ENCODE assay signal across 9 cellular contexts in genomic region chr1:228500143-228500736, GRCh38. TPM values are rescaled to one million over a fixed set of nuclear protein-coding genes. Genes with fewer than 3 reads are reported as not detected.
A peak's percentile ranks its signal among the peaks of the same experiment; 100 is the strongest.
DNase-seq lines count a peak whose midpoint lies in the region; ATAC-seq and TF ChIP-seq lines count a peak whose summit lies in the region.
"Had no signal": no experiment of that assay in that cellular context is flagged by ENCODE, and none has a peak within 500 bp of the region (broad histone marks: within the 10 kb centered on the region; RNA-seq: fewer than 3 reads in every experiment).

No MANE protein-coding gene starts in this region.

- H3K27ac Mint-ChIP-seq in activated naive CD8-positive, alpha-beta T cell treated with anti-CD3 and anti-CD28 coated beads, Interleukin-2, amount 50 U/mL, for 24 hours: peak overlapping the region; percentile 66
- no peak overlapping the region for H3K27ac Mint-ChIP-seq in stimulated activated effector memory CD8-positive, alpha-beta T cell treated with anti-CD3 and anti-CD28 coated beads, Interleukin-12 subunit alpha, Interleukin-12 subunit beta, amount 100 ng/mL, for 72 hours
- H3K27ac Mint-ChIP-seq: endodermal cell had no signal

- peak overlapping the region; percentile 53 for H3K4me3 Mint-ChIP-seq in activated naive CD8-positive, alpha-beta T cell treated with anti-CD3 and anti-CD28 coated beads, Interleukin-2, amount 50 U/mL, for 24 hours
- peak overlapping the region; percentile 58 for H3K4me3 Mint-ChIP-seq in stimulated activated effector memory CD8-positive, alpha-beta T cell treated with anti-CD3 and anti-CD28 coated beads, Interleukin-12 subunit alpha, Interleukin-12 subunit beta, amount 100 ng/mL, for 72 hours
- H3K4me3 Mint-ChIP-seq: endodermal cell had no signal

- no peaks in the 10 kb centered on the region for H3K9me3 ChIP-seq in left ventricle myocardium inferior (replicated peaks)

- H3K27me3 ChIP-seq in left ventricle myocardium inferior (ENCODE audit: low read depth): no peaks in the 10 kb centered on the region

- DNase-seq in activated CD8-positive, alpha-beta memory T cell treated with anti-CD3 and anti-CD28 coated beads for 24 hours: peak; percentile 50
- no peak for DNase-seq in activated CD8-positive, alpha-beta memory T cell treated with anti-CD3 and anti-CD28 coated beads, Interleukin-2, amount 50 U/mL, for 4 hours
- DNase-seq in Jurkat, Clone E6-1 (ENCODE audit: low read depth, low spot score): peak; percentile 22
- no peak for DNase-seq in activated naive CD8-positive, alpha-beta T cell treated with anti-CD3 and anti-CD28 coated beads, Interleukin-2, amount 50 U/mL, for 24 hours
- no peak for DNase-seq in stimulated activated effector memory CD8-positive, alpha-beta T cell treated with anti-CD3 and anti-CD28 coated beads, Interleukin-12 subunit alpha, Interleukin-12 subunit beta, amount 100 ng/mL, for 72 hours (ENCODE audit: low spot score in 2 of 2)
- no peak for DNase-seq in left ventricle myocardium inferior

- ATAC-seq in activated naive CD8-positive, alpha-beta T cell treated with anti-CD3 and anti-CD28 coated beads, Interleukin-2, amount 50 U/mL, for 24 hours: no peak
- no peak for ATAC-seq in stimulated activated effector memory CD8-positive, alpha-beta T cell treated with anti-CD3 and anti-CD28 coated beads, Interleukin-12 subunit alpha, Interleukin-12 subunit beta, amount 100 ng/mL, for 72 hours
- ATAC-seq in GM18870 (IDR thresholded peaks at IDR 0.05; ENCODE audit: unreplicated experiment) (no peak), HG03457 (IDR thresholded peaks at IDR 0.05; ENCODE audit: unreplicated experiment) (no peak)

- no peak overlapping the region for H3K4me3 ChIP-seq in Jurkat, Clone E6-1 (ENCODE audit: low read length)
- no peak overlapping the region for H3K4me3 ChIP-seq in left ventricle myocardium inferior

- intact Hi-C loops in left ventricle myocardium inferior (cut with micrococcal nuclease): no loop called here

- H3K36me3 ChIP-seq in left ventricle myocardium inferior: peaks cover 10% of the 10 kb centered on the region

- H3K4me1 Mint-ChIP-seq in activated naive CD8-positive, alpha-beta T cell treated with anti-CD3 and anti-CD28 coated beads, Interleukin-2, amount 50 U/mL, for 24 hours: peaks cover 32% of the 10 kb centered on the region
- H3K4me1 Mint-ChIP-seq in stimulated activated effector memory CD8-positive, alpha-beta T cell treated with anti-CD3 and anti-CD28 coated beads, Interleukin-12 subunit alpha, Interleukin-12 subunit beta, amount 100 ng/mL, for 72 hours: peaks cover 40% of the 10 kb centered on the region
- H3K4me1 Mint-ChIP-seq: endodermal cell had no signal

- no peak overlapping the region for H3K27ac ChIP-seq in left ventricle myocardium inferior (replicated peaks)

- peaks cover 11% of the 10 kb centered on the region for H3K4me1 ChIP-seq in left ventricle myocardium inferior

- H3K36me3 Mint-ChIP-seq in activated naive CD8-positive, alpha-beta T cell treated with anti-CD3 and anti-CD28 coated beads, Interleukin-2, amount 50 U/mL, for 24 hours (ENCODE audit: low read depth): peaks cover 5% of the 10 kb centered on the region
- peaks cover 41% of the 10 kb centered on the region for H3K36me3 Mint-ChIP-seq in stimulated activated effector memory CD8-positive, alpha-beta T cell treated with anti-CD3 and anti-CD28 coated beads, Interleukin-12 subunit alpha, Interleukin-12 subunit beta, amount 100 ng/mL, for 72 hours

- H3K27me3 Mint-ChIP-seq in activated naive CD8-positive, alpha-beta T cell treated with anti-CD3 and anti-CD28 coated beads, Interleukin-2, amount 50 U/mL, for 24 hours: no peaks in the 10 kb centered on the region

- H3K9me3 Mint-ChIP-seq in activated naive CD8-positive, alpha-beta T cell treated with anti-CD3 and anti-CD28 coated beads, Interleukin-2, amount 50 U/mL, for 24 hours: no peaks in the 10 kb centered on the region
- no peaks in the 10 kb centered on the region for H3K9me3 Mint-ChIP-seq in stimulated activated effector memory CD8-positive, alpha-beta T cell treated with anti-CD3 and anti-CD28 coated beads, Interleukin-12 subunit alpha, Interleukin-12 subunit beta, amount 100 ng/mL, for 72 hours

- no peak for TF ChIP-seq CTCF in left ventricle myocardium inferior (IDR thresholded peaks at IDR 0.05; ENCODE audit: borderline replicate concordance)

RNA-seq across cellular contexts. Expression of gene RNF187, which starts 13.1 kb away (rescaled TPM):
- 120 TPM for polyA plus RNA-seq in Jurkat, Clone E6-1 (2012; ENCODE audit: insufficient read depth, insufficient read length)
- 79.5 TPM for total RNA-seq in left ventricle myocardium inferior

Comparison
In these comparisons a context has a peak if more than half of its experiments do, and no peak if none do; other contexts are left out.
1. DNase-seq: peak in activated CD8-positive, alpha-beta memory T cell treated with anti-CD3 and anti-CD28 coated beads for 24 hours (single experiment) and Jurkat, Clone E6-1 (single experiment); none in activated CD8-positive, alpha-beta memory T cell treated with anti-CD3 and anti-CD28 coated beads, Interleukin-2, amount 50 U/mL, for 4 hours (single experiment), activated naive CD8-positive, alpha-beta T cell treated with anti-CD3 and anti-CD28 coated beads, Interleukin-2, amount 50 U/mL, for 24 hours (single experiment), stimulated activated effector memory CD8-positive, alpha-beta T cell treated with anti-CD3 and anti-CD28 coated beads, Interleukin-12 subunit alpha, Interleukin-12 subunit beta, amount 100 ng/mL, for 72 hours (0 of 2) and left ventricle myocardium inferior (single experiment).